Comparison of ENCODE assay signal across 9 cellular contexts in the genomic region with DNA sequence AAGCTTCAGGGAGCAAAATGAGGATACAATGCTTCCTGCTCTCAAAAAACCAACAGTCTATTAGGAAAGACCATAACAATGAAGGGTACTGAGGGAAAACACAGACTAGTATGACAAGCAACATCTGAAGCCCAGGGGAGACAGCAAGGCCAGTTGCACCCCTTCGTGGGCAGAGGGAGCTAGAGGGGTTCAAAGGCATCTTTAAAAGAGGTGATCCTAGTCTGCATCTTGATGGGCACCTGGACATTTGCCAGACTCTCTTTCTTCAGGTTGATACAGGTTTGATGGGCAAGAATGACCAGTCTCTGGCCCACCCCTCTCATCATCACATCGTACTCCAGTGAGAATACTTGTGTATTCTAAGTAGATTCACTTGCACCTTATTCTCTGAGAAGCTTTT.
DNase-seq lines count a peak whose midpoint lies in the region; ATAC-seq and TF ChIP-seq lines count a peak whose summit lies in the region.
"Had no signal": no experiment of that assay in that cellular context is flagged by ENCODE, and none has a peak within 500 bp of the region (broad histone marks: within the 10 kb centered on the region; RNA-seq: fewer than 3 reads in every experiment).

No MANE protein-coding gene starts in this region.

- no peaks in the 10 kb centered on the region for H3K36me3 Mint-ChIP-seq in activated CD8-positive, alpha-beta T cell treated with anti-CD3 and anti-CD28 coated beads, Interleukin-2, amount 10 ng/mL, durations not matched to agents 7 days and 5 days (ENCODE audit: low read depth)
- H3K36me3 Mint-ChIP-seq in neural crest cell (ENCODE audit: low read depth): no peaks in the 10 kb centered on the region
- H3K36me3 Mint-ChIP-seq: type B pancreatic cell had no signal

- DNase-seq in SIG-M5 treated with dmso at 0.1 percent for 504 hours (lab: John Stamatoyannopoulos, UW; ENCODE audit: unreplicated experiment) (peak; percentile 33), SIG-M5 (lab: John Stamatoyannopoulos, UW) (no peak), M059J (ENCODE audit: low read depth) (peak; percentile 11), neural crest cell (ENCODE audit: low read depth, low spot score) (no peak), dedifferentiated amniotic fluid mesenchymal stem cell (ENCODE audit: extremely low spot score) (no peak), left lobe of liver (ENCODE audit: low spot score) (no peak)
- DNase-seq in activated CD8-positive, alpha-beta T cell treated with anti-CD3 and anti-CD28 coated beads, Interleukin-2, amount 10 ng/mL, durations not matched to agents 7 days and 5 days: peak; percentile 57

- H3K9me3 Mint-ChIP-seq in activated CD8-positive, alpha-beta T cell treated with anti-CD3 and anti-CD28 coated beads, Interleukin-2, amount 10 ng/mL, durations not matched to agents 7 days and 5 days (ENCODE audit: insufficient read depth): no peaks in the 10 kb centered on the region
- H3K9me3 Mint-ChIP-seq in neural crest cell: no peaks in the 10 kb centered on the region
- H3K9me3 Mint-ChIP-seq: type B pancreatic cell had no signal

- CTCF ChIA-PET in activated CD8-positive, alpha-beta T cell treated with anti-CD3 and anti-CD28 coated beads, Interleukin-2, amount 10 ng/mL, durations not matched to agents 7 days and 5 days (lab: Charles Lee): interaction anchor here (0.6 to 13.7 kb wide), 7 partner anchors 9 to 339 kb away, joined by 3 to 319 read pairs (median 4); a partner anchor contains a TSS

- no peak overlapping the region for H3K4me3 Mint-ChIP-seq in activated CD8-positive, alpha-beta T cell treated with anti-CD3 and anti-CD28 coated beads, Interleukin-2, amount 10 ng/mL, durations not matched to agents 7 days and 5 days
- H3K4me3 Mint-ChIP-seq in neural crest cell: no peak overlapping the region
- H3K4me3 Mint-ChIP-seq: type B pancreatic cell had no signal

- no peak for ATAC-seq in activated CD8-positive, alpha-beta T cell treated with anti-CD3 and anti-CD28 coated beads, Interleukin-2, amount 10 ng/mL, durations not matched to agents 7 days and 5 days
- ATAC-seq in GM18511 (IDR thresholded peaks at IDR 0.05; ENCODE audit: unreplicated experiment): no peak
- ATAC-seq in left lobe of liver: no peak

- H3K27ac Mint-ChIP-seq in activated CD8-positive, alpha-beta T cell treated with anti-CD3 and anti-CD28 coated beads, Interleukin-2, amount 10 ng/mL, durations not matched to agents 7 days and 5 days: peak overlapping the region; percentile 87
- no peak overlapping the region for H3K27ac Mint-ChIP-seq in neural crest cell (ENCODE audit: unreplicated experiment)
- H3K27ac Mint-ChIP-seq: type B pancreatic cell had no signal

- TF ChIP-seq CTCF in neural crest cell (conservative IDR thresholded peaks at IDR 0.05): peak; percentile 15

- H3K4me1 Mint-ChIP-seq in activated CD8-positive, alpha-beta T cell treated with anti-CD3 and anti-CD28 coated beads, Interleukin-2, amount 10 ng/mL, durations not matched to agents 7 days and 5 days (ENCODE audit: low read depth): peaks cover 56% of the 10 kb centered on the region
- H3K4me1 Mint-ChIP-seq in neural crest cell: no peaks in the 10 kb centered on the region

- no peaks in the 10 kb centered on the region for H3K27me3 Mint-ChIP-seq in activated CD8-positive, alpha-beta T cell treated with anti-CD3 and anti-CD28 coated beads, Interleukin-2, amount 10 ng/mL, durations not matched to agents 7 days and 5 days (ENCODE audit: low read depth)
- peaks cover 2% of the 10 kb centered on the region for H3K27me3 Mint-ChIP-seq in neural crest cell (ENCODE audit: low read depth)
- H3K27me3 Mint-ChIP-seq: type B pancreatic cell had no signal

- POLR2A ChIA-PET in activated CD8-positive, alpha-beta T cell treated with anti-CD3 and anti-CD28 coated beads, Interleukin-2, amount 10 ng/mL, durations not matched to agents 7 days and 5 days (lab: Charles Lee): interaction anchor here (1.1 to 2.4 kb wide), 2 partner anchors 177 to 873 kb away, joined by 3 to 11 read pairs; a partner anchor contains a TSS

Comparison
In these comparisons a context has a peak if more than half of its experiments do, and no peak if none do; other contexts are left out.
1. DNase-seq: peak in SIG-M5 treated with dmso at 0.1 percent for 504 hours (single experiment), M059J (single experiment) and activated CD8-positive, alpha-beta T cell treated with anti-CD3 and anti-CD28 coated beads, Interleukin-2, amount 10 ng/mL, durations not matched to agents 7 days and 5 days (single experiment); none in SIG-M5 (single experiment), neural crest cell (single experiment), dedifferentiated amniotic fluid mesenchymal stem cell (single experiment) and left lobe of liver (single experiment).